In genomic region chr1:10696977-10697376, GRCh38 we compare ENCODE assay signal across 10 cellular contexts.
DNase-seq lines count a peak whose midpoint lies in the region; ATAC-seq and TF ChIP-seq lines count a peak whose summit lies in the region.
"Had no signal": no experiment of that assay in that cellular context is flagged by ENCODE, and none has a peak within 500 bp of the region (broad histone marks: within the 10 kb centered on the region; RNA-seq: fewer than 3 reads in every experiment).

No MANE protein-coding gene starts in this region.

- H3K27ac ChIP-seq in heart right ventricle (peak overlapping the region in 6 of 10 donors; percentile 10 to 92 (median 65)), psoas muscle (peak overlapping the region; percentile 41), stomach smooth muscle (ENCODE audit: low read length) (peak overlapping the region; percentile 66)

- H3K27me3 ChIP-seq in heart right ventricle (peaks cover 0 to 3% (median 0%) of the 10 kb centered on the region in 7 donors), psoas muscle (ENCODE audit: insufficient read depth in 3 of 3, low read length in 2 of 3) (no peaks in the 10 kb centered on the region), stomach smooth muscle (ENCODE audit: control insufficient read depth in 1 of 2, insufficient read depth in 2 of 2, low read length in 2 of 2) (no peaks in the 10 kb centered on the region)

- H3K9ac ChIP-seq in stomach smooth muscle (ENCODE audit: low read length in 2 of 2): no peak overlapping the region

- TF ChIP-seq CTCF in heart right ventricle (IDR thresholded peaks at IDR 0.05): no peak
- TF ChIP-seq CTCF in psoas muscle (IDR thresholded peaks at IDR 0.05): no peak

- peaks cover 12 to 58% (median 28%) of the 10 kb centered on the region in 9 donors for H3K4me1 ChIP-seq in heart right ventricle
- H3K4me1 ChIP-seq in psoas muscle: peaks cover 43% of the 10 kb centered on the region
- H3K4me1 ChIP-seq in stomach smooth muscle (ENCODE audit: control insufficient read depth, insufficient read depth, low read length): peaks cover 31% of the 10 kb centered on the region

- ATAC-seq in heart right ventricle (peak in 1 of 8 donors; percentile 1), left cardiac atrium (no peak), psoas muscle (peak in 3 of 4 donors; percentile 27 to 33 (median 29)), HG02610 (IDR thresholded peaks at IDR 0.05; ENCODE audit: unreplicated experiment) (no peak), GM21786 (IDR thresholded peaks at IDR 0.05; ENCODE audit: unreplicated experiment) (no peak)
- ATAC-seq: PC-3 had no signal

- no peaks in the 10 kb centered on the region for H3K36me3 ChIP-seq in heart right ventricle
- H3K36me3 ChIP-seq in psoas muscle (ENCODE audit: insufficient read depth in 1 of 2, low read depth in 1 of 2): no peaks in the 10 kb centered on the region
- no peaks in the 10 kb centered on the region for H3K36me3 ChIP-seq in stomach smooth muscle (ENCODE audit: control insufficient read depth in 2 of 2, insufficient read depth in 2 of 2, low read length in 2 of 2)

- DNase-seq in heart right ventricle (no peak), left cardiac atrium (no peak), psoas muscle (no peak), epidermal melanocyte (ENCODE audit: insufficient read length, low spot score) (no peak)
- DNase-seq in activated T-helper 9 cell treated with anti-CD3 and anti-CD28 coated beads, Interleukin-2, amount 50 U/mL, for 16 hours (ENCODE audit: low read depth): peak; percentile 8
- DNase-seq: DMS79 treated with DMSO at 0.1 percent for 48 hours had no signal

- intact Hi-C loops in heart right ventricle (cut with DNase I): loop anchor here in 5 of 10 donors (10.0 kb wide), 5 partner anchors 88 to 632 kb away; partner anchors contain the start of gene CASZ1 (in 1 of the 5)
- intact Hi-C loops in left cardiac atrium (cut with DNase I): loop anchor here (10.0 kb wide), 2 partner anchors 48 to 98 kb away; partner anchors contain the start of gene CASZ1 (in 1 of the 2)
- intact Hi-C loops in psoas muscle (cut with DNase I): loop anchor here in 1 of 2 donors (5.0 kb wide), 1 partner anchor 90 kb away; no protein-coding TSS in a partner anchor

- WGBS in heart right ventricle, 2 donors: 73 to 83% methylated on average over 7 of the region's 7 CpGs
- WGBS in psoas muscle, 3 donors: 79 to 82% (median 82%) methylated on average over 7 of the region's 7 CpGs

- H3K4me3 ChIP-seq in heart right ventricle: no peak overlapping the region
- no peak overlapping the region for H3K4me3 ChIP-seq in psoas muscle
- no peak overlapping the region for H3K4me3 ChIP-seq in stomach smooth muscle (ENCODE audit: low read length in 2 of 2)

- no peaks in the 10 kb centered on the region for H3K9me3 ChIP-seq in heart right ventricle
- H3K9me3 ChIP-seq in psoas muscle: no peaks in the 10 kb centered on the region
- no peaks in the 10 kb centered on the region for H3K9me3 ChIP-seq in stomach smooth muscle (ENCODE audit: control insufficient read depth in 2 of 2, low read length in 2 of 2)

Comparison
In these comparisons a context has a peak if more than half of its experiments do, and no peak if none do; other contexts are left out.
1. ATAC-seq: peak in psoas muscle (3 of 4); none in left cardiac atrium (0 of 2), HG02610 (single experiment) and GM21786 (single experiment).
2. Peak in every context shown above with its lines, with median percentiles within 50 percentile points of each other: H3K27ac ChIP-seq.